Comparison of ENCODE assay signal across 29 cellular contexts in genomic region chr16:65418435-65418834, GRCh38.
DNase-seq lines count a peak whose midpoint lies in the region; ATAC-seq and TF ChIP-seq lines count a peak whose summit lies in the region.
"Had no signal": no experiment of that assay in that cellular context is flagged by ENCODE, and none has a peak within 500 bp of the region (broad histone marks: within the 10 kb centered on the region; RNA-seq: fewer than 3 reads in every experiment).

No MANE protein-coding gene starts in this region.

- no peak overlapping the region for H2BK120ac ChIP-seq in IMR-90 (ENCODE audit: low read depth, low read length)

- H3K9me3 ChIP-seq in IMR-90 (ENCODE audit: control insufficient read depth, insufficient read depth, low read length): peaks cover 3% of the 10 kb centered on the region; the same call in 1 of the 2 replicates
- peaks cover 5% of the 10 kb centered on the region for H3K9me3 ChIP-seq in smooth muscle cell (replicated peaks; ENCODE audit: low read depth)
- H3K9me3 ChIP-seq: HAP-1, SJSA1 had no signal

- in situ Hi-C loops in IMR-90 (cut with MboI; ENCODE audit: low sequenced_read_pairs): no loop called here
- in situ Hi-C loops in brain microvascular endothelial cell (cut with HindIII; ENCODE audit: low pct_ligation_motif_present, low sequenced_read_pairs): no loop called here

- no peaks in the 10 kb centered on the region for H3K9me1 ChIP-seq in IMR-90 (ENCODE audit: insufficient read depth, low read length)

- H3K18ac ChIP-seq in IMR-90 (ENCODE audit: low read depth, low read length): peak overlapping the region; percentile 32; the same call in 1 of the 2 replicates

- no peaks in the 10 kb centered on the region for H3K79me1 ChIP-seq in IMR-90 (ENCODE audit: low read depth in 1 of 2, low read length in 2 of 2)

- no peak overlapping the region for H2AK9ac ChIP-seq in IMR-90 (replicated peaks; ENCODE audit: low read depth, low read length, poor library complexity)

- no peaks in the 10 kb centered on the region for H3K79me2 ChIP-seq in smooth muscle cell (ENCODE audit: low read depth)

- no peak for TF ChIP-seq RAD21 in IMR-90 (IDR thresholded peaks at IDR 0.05; ENCODE audit: low read length)

- H3K4me1 ChIP-seq in IMR-90 (ENCODE audit: control insufficient read depth, insufficient read depth, low read length) (no peaks in the 10 kb centered on the region), smooth muscle cell (ENCODE audit: low read depth) (peaks cover 17% of the 10 kb centered on the region)
- H3K4me1 ChIP-seq: HAP-1 had no signal

- no peak overlapping the region for H2BK5ac ChIP-seq in IMR-90 (ENCODE audit: low read depth, low read length, poor library complexity, severe bottlenecking)

- no peak overlapping the region for H4K8ac ChIP-seq in IMR-90 (ENCODE audit: low read depth in 2 of 2, low read length in 2 of 2)

- dilution Hi-C loops in IMR-90 (cut with HindIII; ENCODE audit: low sequenced_read_pairs, unreplicated experiment): no loop called here

- H3K27ac ChIP-seq in IMR-90 (ENCODE audit: insufficient read depth, low read length) (no peak overlapping the region), brain microvascular endothelial cell (no peak overlapping the region), smooth muscle cell (ENCODE audit: low read depth) (peak overlapping the region; percentile 89)
- H3K27ac ChIP-seq: BLaER1 treated with 17β-estradiol and CSF1 and Interleukin-3, amounts not matched to agents 10 nM and 100 nM; HL-60; PC-9; SJSA1 had no signal

- H3K14ac ChIP-seq in IMR-90 (replicated peaks; ENCODE audit: low read depth, low read length): no peak overlapping the region

- H3K4me3 ChIP-seq in IMR-90 (ENCODE audit: insufficient read depth, low read depth, low read length) (peak overlapping the region; percentile 33; the same call in 1 of the 2 replicates), brain microvascular endothelial cell (ENCODE audit: low read depth, low read length) (no peak overlapping the region), smooth muscle cell (peak overlapping the region; percentile 20)
- H3K4me3 ChIP-seq: BLaER1 treated with 17β-estradiol and CSF1 and Interleukin-3, amounts not matched to agents 10 nM and 100 nM; HAP-1; PC-9; SJSA1 had no signal

- H4K20me1 ChIP-seq in IMR-90 (ENCODE audit: insufficient read depth, low read length) (no peaks in the 10 kb centered on the region), smooth muscle cell (ENCODE audit: low read depth) (no peaks in the 10 kb centered on the region)
- H4K20me1 ChIP-seq: BLaER1 treated with 17β-estradiol and CSF1 and Interleukin-3, amounts not matched to agents 10 nM and 100 nM had no signal

- TF ChIP-seq CTCF in IMR-90 (conservative IDR thresholded peaks at IDR 0.05; ENCODE audit: low read depth, low read length): no peak
- TF ChIP-seq CTCF in brain microvascular endothelial cell (IDR thresholded peaks at IDR 0.05; ENCODE audit: low read depth, low read length, missing control alignments): no peak
- no peak for TF ChIP-seq CTCF in smooth muscle cell (IDR thresholded peaks at IDR 0.05; ENCODE audit: borderline replicate concordance, insufficient read depth, poor library complexity, severe bottlenecking)

- H3K27me3 ChIP-seq in IMR-90 (ENCODE audit: control insufficient read depth, insufficient read depth, low read length) (peaks cover 2% of the 10 kb centered on the region; the same call in 1 of the 2 replicates), brain microvascular endothelial cell (replicated peaks) (no peaks in the 10 kb centered on the region), smooth muscle cell (ENCODE audit: low read depth) (no peaks in the 10 kb centered on the region)
- H3K27me3 ChIP-seq: BLaER1 treated with 17β-estradiol and CSF1 and Interleukin-3, amounts not matched to agents 10 nM and 100 nM; SJSA1 had no signal

- no peak overlapping the region for H2AFZ ChIP-seq in IMR-90 (replicated peaks; ENCODE audit: low read length, poor library complexity)
- H2AFZ ChIP-seq in smooth muscle cell (ENCODE audit: low read depth): no peak overlapping the region
- H2AFZ ChIP-seq: PC-9 had no signal

- no peak overlapping the region for H3K23ac ChIP-seq in IMR-90 (ENCODE audit: low read depth, low read length)

- H3K4me2 ChIP-seq in IMR-90 (ENCODE audit: low read depth, low read length): peak overlapping the region; percentile 82
- peak overlapping the region; percentile 74 for H3K4me2 ChIP-seq in smooth muscle cell
- H3K4me2 ChIP-seq: BLaER1 treated with 17β-estradiol and CSF1 and Interleukin-3, amounts not matched to agents 10 nM and 100 nM; PC-9 had no signal

- no peak overlapping the region for H3K4ac ChIP-seq in IMR-90 (ENCODE audit: low read depth, low read length)

- POLR2A ChIA-PET in IMR-90 (lab: Charles Lee; ENCODE audit: unreplicated experiment): no interaction called here

- no peak overlapping the region for H2AK5ac ChIP-seq in IMR-90 (ENCODE audit: low read depth, low read length)

- H2BK20ac ChIP-seq in IMR-90 (ENCODE audit: low read depth, low read length): no peak overlapping the region

- DNase-seq in IMR-90 (peak; percentile 6), brain microvascular endothelial cell (peak; percentile 16), iris pigment epithelial cell (ENCODE audit: low read depth) (peak; percentile 19), smooth muscle cell (lab: John Stamatoyannopoulos, UW; ENCODE audit: unreplicated experiment) (no peak), NCI-H2171 (lab: John Stamatoyannopoulos, UW) (no peak), mesenteric fat pad (ENCODE audit: low spot score) (no peak)
- DNase-seq: AML-193; CD4-positive, alpha-beta T cell; DMS53; GOT3; HFFc6; Karpas-422; NCI-H1092 treated with DMSO at 0.1 percent for 48 hours; NCI-H1436; NCI-H187; NCI-H2081 treated with DMSO at 0.1 percent for 48 hours; NCI-H2171 treated with DMSO at 0.1 percent for 48 hours; NCI-H345; NCI-H526; NCI-H82; NK-92 treated with Interleukin-12 subunit alpha and Interleukin-12 subunit beta, amount 100 ng/mL, for 24 hours; PC-9; Right ventricle myocardium superior; RPMI8226 had no signal

- TF ChIP-seq POLR2A in IMR-90 (IDR thresholded peaks at IDR 0.05; ENCODE audit: low read depth, low read length): no peak

- H3K56ac ChIP-seq in IMR-90 (ENCODE audit: extremely low read depth, insufficient read depth, low read length): no peak overlapping the region

- H3K36me3 ChIP-seq in IMR-90 (ENCODE audit: control insufficient read depth, insufficient read depth, low read length): no peaks in the 10 kb centered on the region
- no peaks in the 10 kb centered on the region for H3K36me3 ChIP-seq in brain microvascular endothelial cell (replicated peaks)
- no peaks in the 10 kb centered on the region for H3K36me3 ChIP-seq in smooth muscle cell (ENCODE audit: low read depth)
- H3K36me3 ChIP-seq: BLaER1 treated with 17β-estradiol and CSF1 and Interleukin-3, amounts not matched to agents 10 nM and 100 nM; HAP-1; SJSA1 had no signal

- BruUV-seq in IMR-90 (replicated peaks; lab: Mats Ljungman, UMichigan): no TSS peak

- no peak overlapping the region for H4K91ac ChIP-seq in IMR-90 (ENCODE audit: insufficient read depth, low read depth, low read length)

- intact Hi-C loops in IMR-90 (cut with micrococcal nuclease): no loop called here

- ATAC-seq in IMR-90 (ENCODE audit: low read depth) (no peak), GM21528 (IDR thresholded peaks at IDR 0.05; ENCODE audit: low FRiP score, unreplicated experiment) (no peak)

- WGBS in IMR-90 (ENCODE audit: extremely low coverage in 2 of 2, insufficient read length in 1 of 2), 2 experiments: no CpG with 5 or more reads among the region's 6 CpGs
- whole genome bisulfite sequencing in smooth muscle cell (ENCODE audit: low lambda C conversion rate): 4% methylated on average over 6 of the region's 6 CpGs

- H3F3A ChIP-seq in smooth muscle cell (ENCODE audit: low read depth): peaks cover 33% of the 10 kb centered on the region

- H3K9ac ChIP-seq in IMR-90 (ENCODE audit: low read depth, low read length): no peak overlapping the region
- H3K9ac ChIP-seq in smooth muscle cell (ENCODE audit: low read depth): no peak overlapping the region
- H3K9ac ChIP-seq: BLaER1 treated with 17β-estradiol and CSF1 and Interleukin-3, amounts not matched to agents 10 nM and 100 nM had no signal

- CTCF ChIA-PET in IMR-90 (lab: Yijun Ruan, JAX): interaction anchor here (0.5 kb wide), 1 partner anchor 85 kb away, joined by 4 read pairs; no protein-coding TSS in a partner anchor

- H4K5ac ChIP-seq in IMR-90 (ENCODE audit: low read depth, low read length): no peak overlapping the region

- no peak overlapping the region; the same call in 2 of the 3 replicates for H2BK15ac ChIP-seq in IMR-90 (ENCODE audit: low read depth, low read length)

TF ChIP-seq in IMR-90, 13 proteins besides CTCF, POLR2A, EP300 and RAD21:
- no peak for TF ChIP-seq SMC3 (IDR thresholded peaks at IDR 0.05; ENCODE audit: low read depth, low read length)
- no peak for TF ChIP-seq MXI1 (IDR thresholded peaks at IDR 0.05; ENCODE audit: borderline replicate concordance, low read depth, low read length)

Comparison
In these comparisons a context has a peak if more than half of its experiments do, and no peak if none do; other contexts are left out.
1. DNase-seq: peak in IMR-90 (single experiment), brain microvascular endothelial cell (single experiment) and iris pigment epithelial cell (single experiment); none in smooth muscle cell (single experiment), NCI-H2171 (single experiment) and mesenteric fat pad (single experiment).